ENCODE assay signal across 8 cellular contexts in the genomic region with DNA sequence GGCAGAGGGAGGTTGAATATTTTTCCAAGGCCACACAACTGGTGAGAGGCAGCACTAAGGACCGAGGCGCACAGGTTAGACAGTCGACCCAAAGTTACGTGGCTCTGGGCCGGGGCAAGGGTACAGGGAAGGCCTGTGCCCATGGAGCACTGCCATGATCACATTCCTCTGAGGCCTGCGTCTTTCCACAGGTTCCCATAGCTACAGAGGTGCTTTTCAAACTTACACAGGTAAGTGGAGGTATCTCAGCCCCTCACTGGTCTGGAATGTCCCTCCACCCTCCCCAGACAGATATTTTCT. TPM values are rescaled to one million over a fixed set of nuclear protein-coding genes. Genes with fewer than 3 reads are reported as not detected.
DNase-seq lines count a peak whose midpoint lies in the region; ATAC-seq and TF ChIP-seq lines count a peak whose summit lies in the region.

No MANE protein-coding gene starts in this region.

- peak overlapping the region; percentile 91 for H3K4me3 Mint-ChIP-seq in activated T-helper 2 cell treated with anti-CD3 and anti-CD28 coated beads, Interferon-gamma antibody, Interleukin-2, Interleukin-4, amounts not matched to agents 10 μg/mL and 5 μg/mL and 100 μg/mL, durations not matched to agents 14 hours and 24 hours and 36 hours (ENCODE audit: low read depth)

- CTCF ChIA-PET in HEK293 (lab: Yijun Ruan, JAX) = interaction anchor here (1.1 kb wide), 1 partner anchor 29 kb away, joined by 3 read pairs; no protein-coding TSS in a partner anchor

- ATAC-seq in HG03039 (IDR thresholded peaks at IDR 0.05; ENCODE audit: unreplicated experiment) (no peak), GM21619 (IDR thresholded peaks at IDR 0.05; ENCODE audit: unreplicated experiment) (no peak)

- H3K9me3 ChIP-seq in HEK293 (ENCODE audit: control insufficient read depth, insufficient read depth, low read depth, low read length) (no peaks in the 10 kb centered on the region; the same call in 1 of the 2 replicates), hepatocyte (ENCODE audit: low read depth) (peaks cover 21% of the 10 kb centered on the region)

- POLR2A ChIA-PET in HEK293 (lab: Yijun Ruan, JAX) = interaction anchor here (0.5 to 2.5 kb wide), 4 partner anchors 24 to 55 kb away, joined by 3 to 10 read pairs (median 6); a partner anchor contains a TSS

- peak overlapping the region; percentile 94 for H2AFZ ChIP-seq in hepatocyte

- no peak for DNase-seq in activated T-helper 2 cell treated with anti-CD3 and anti-CD28 coated beads, Interferon-gamma antibody, Interleukin-2, Interleukin-4, amounts not matched to agents 10 μg/mL and 5 μg/mL and 100 μg/mL, durations not matched to agents 14 hours and 24 hours and 36 hours (ENCODE audit: low spot score)
- DNase-seq in hepatocyte (ENCODE audit: low spot score) (no peak), dedifferentiated amniotic fluid mesenchymal stem cell (ENCODE audit: extremely low spot score) (no peak)
- DNase-seq in activated CD4-positive, CD25-positive, alpha-beta regulatory T cell treated with anti-CD3 and anti-CD28 coated beads, Interleukin-2, amount 50 U/mL, for 72 hours = no peak

- H3K36me3 Mint-ChIP-seq in activated T-helper 2 cell treated with anti-CD3 and anti-CD28 coated beads, Interferon-gamma antibody, Interleukin-2, Interleukin-4, amounts not matched to agents 10 μg/mL and 5 μg/mL and 100 μg/mL, durations not matched to agents 14 hours and 24 hours and 36 hours (ENCODE audit: low read depth) = peaks cover 53% of the 10 kb centered on the region

- no peaks in the 10 kb centered on the region for H3K9me2 ChIP-seq in hepatocyte (replicated peaks; ENCODE audit: insufficient read depth)

- H3K27ac Mint-ChIP-seq in activated T-helper 2 cell treated with anti-CD3 and anti-CD28 coated beads, Interferon-gamma antibody, Interleukin-2, Interleukin-4, amounts not matched to agents 10 μg/mL and 5 μg/mL and 100 μg/mL, durations not matched to agents 14 hours and 24 hours and 36 hours = no peak overlapping the region

- H3K4me1 Mint-ChIP-seq in activated T-helper 2 cell treated with anti-CD3 and anti-CD28 coated beads, Interferon-gamma antibody, Interleukin-2, Interleukin-4, amounts not matched to agents 10 μg/mL and 5 μg/mL and 100 μg/mL, durations not matched to agents 14 hours and 24 hours and 36 hours (ENCODE audit: low read depth) = peaks cover 16% of the 10 kb centered on the region

- H3K4me2 ChIP-seq in hepatocyte = peak overlapping the region; percentile 93

- TF ChIP-seq CTCF in HEK293 (tag by site-specific recombination; IDR thresholded peaks at IDR 0.05) = no peak
- TF ChIP-seq CTCF in hepatocyte (IDR thresholded peaks at IDR 0.05; ENCODE audit: poor library complexity) = no peak

- H3K9me3 Mint-ChIP-seq in activated T-helper 2 cell treated with anti-CD3 and anti-CD28 coated beads, Interferon-gamma antibody, Interleukin-2, Interleukin-4, amounts not matched to agents 10 μg/mL and 5 μg/mL and 100 μg/mL, durations not matched to agents 14 hours and 24 hours and 36 hours = peaks cover 52% of the 10 kb centered on the region

- 0 out of 2 replicates have a peak, but pooled peaks cover 2% of the 10 kb centered on the region for H3K4me1 ChIP-seq in HEK293 (ENCODE audit: control insufficient read depth, insufficient read depth, low read length)
- peaks cover 9% of the 10 kb centered on the region for H3K4me1 ChIP-seq in hepatocyte (ENCODE audit: insufficient read depth)

- H3K79me2 ChIP-seq in hepatocyte = peaks cover 49% of the 10 kb centered on the region

- H3K27me3 ChIP-seq in hepatocyte = no peaks in the 10 kb centered on the region

- H3K27me3 Mint-ChIP-seq in activated T-helper 2 cell treated with anti-CD3 and anti-CD28 coated beads, Interferon-gamma antibody, Interleukin-2, Interleukin-4, amounts not matched to agents 10 μg/mL and 5 μg/mL and 100 μg/mL, durations not matched to agents 14 hours and 24 hours and 36 hours (ENCODE audit: low read depth) = no peaks in the 10 kb centered on the region

- H3K27ac ChIP-seq in HEK293 (ENCODE audit: extremely low read depth, low read depth, low read length) = no peak overlapping the region; the same call in 1 of the 2 replicates
- peak overlapping the region; percentile 81 for H3K27ac ChIP-seq in hepatocyte
- H3K27ac ChIP-seq in skin epidermis = peak overlapping the region in 8 of 21 experiments; percentile 70 to 87 (median 79)

- intact Hi-C loops in activated T-helper 2 cell treated with anti-CD3 and anti-CD28 coated beads, Interferon-gamma antibody, Interleukin-2, Interleukin-4, amounts not matched to agents 10 μg/mL and 5 μg/mL and 100 μg/mL, durations not matched to agents 14 hours and 24 hours and 36 hours (cut with micrococcal nuclease) = loop anchor here (1.0 to 5.0 kb wide), 5 partner anchors 19 to 223 kb away; a partner anchor contains a TSS

- H3K4me3 ChIP-seq in HEK293 (ENCODE audit: low read depth, low read length) (peak overlapping the region; percentile 80), hepatocyte (peak overlapping the region; percentile 88), skin epidermis (peak overlapping the region; percentile 68 to 98 (median 91))

- H3K36me3 ChIP-seq in HEK293 (ENCODE audit: control insufficient read depth in 2 of 2, insufficient read depth in 1 of 2, low read length in 2 of 2) (peaks cover 33 to 41% of the 10 kb centered on the region in 2 experiments), hepatocyte (replicated peaks; ENCODE audit: insufficient read depth, low read depth) (peaks cover 16% of the 10 kb centered on the region)

- WGBS in hepatocyte (ENCODE audit: low lambda C conversion rate, missing lambda C conversion rate) = 56% methylated on average over 6 of the region's 6 CpGs

- H4K20me1 ChIP-seq in hepatocyte (ENCODE audit: insufficient read depth, poor library complexity, severe bottlenecking) = no peaks in the 10 kb centered on the region

TF ChIP-seq in HEK293, 187 proteins besides CTCF, POLR2A, EP300 and RAD21:
- TF ChIP-seq, protein P1, sequence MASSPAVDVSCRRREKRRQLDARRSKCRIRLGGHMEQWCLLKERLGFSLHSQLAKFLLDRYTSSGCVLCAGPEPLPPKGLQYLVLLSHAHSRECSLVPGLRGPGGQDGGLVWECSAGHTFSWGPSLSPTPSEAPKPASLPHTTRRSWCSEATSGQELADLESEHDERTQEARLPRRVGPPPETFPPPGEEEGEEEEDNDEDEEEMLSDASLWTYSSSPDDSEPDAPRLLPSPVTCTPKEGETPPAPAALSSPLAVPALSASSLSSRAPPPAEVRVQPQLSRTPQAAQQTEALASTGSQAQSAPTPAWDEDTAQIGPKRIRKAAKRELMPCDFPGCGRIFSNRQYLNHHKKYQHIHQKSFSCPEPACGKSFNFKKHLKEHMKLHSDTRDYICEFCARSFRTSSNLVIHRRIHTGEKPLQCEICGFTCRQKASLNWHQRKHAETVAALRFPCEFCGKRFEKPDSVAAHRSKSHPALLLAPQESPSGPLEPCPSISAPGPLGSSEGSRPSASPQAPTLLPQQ (tag by site-specific recombination; IDR thresholded peaks at IDR 0.05) = no peak
- TF ChIP-seq ZNF510 (tag by site-specific recombination; IDR thresholded peaks at IDR 0.05; ENCODE audit: insufficient replicate concordance) (no peak), KLF7 (tag by site-specific recombination; IDR thresholded peaks at IDR 0.05; ENCODE audit: borderline replicate concordance) (no peak), ZNF521 (tag by site-specific recombination; IDR thresholded peaks at IDR 0.05) (no peak), ZSCAN16 (tag by site-specific recombination; IDR thresholded peaks at IDR 0.05) (no peak), ZNF223 (tag by site-specific recombination; IDR thresholded peaks at IDR 0.05) (no peak), PRDM1 (tag by site-specific recombination; IDR thresholded peaks at IDR 0.05) (no peak), MEIS1 (CRISPR knock-in tag; IDR thresholded peaks at IDR 0.05; ENCODE audit: borderline replicate concordance) (no peak), ZBTB8A (tag by site-specific recombination; IDR thresholded peaks at IDR 0.05) (no peak), ZIC2 (tag by site-specific recombination; IDR thresholded peaks at IDR 0.05) (no peak), BCL11B (tag by site-specific recombination; IDR thresholded peaks at IDR 0.05; ENCODE audit: low read depth) (no peak), ZEB2 (tag by site-specific recombination; IDR thresholded peaks at IDR 0.05) (no peak), SP2 (tag by site-specific recombination; IDR thresholded peaks at IDR 0.05) (no peak)

RNA-seq across cellular contexts. Expression of a gene that starts 0.8 kb away (rescaled TPM):
- total RNA-seq in activated T-helper 2 cell treated with anti-CD3 and anti-CD28 coated beads, Interferon-gamma antibody, Interleukin-2, Interleukin-4, amounts not matched to agents 10 μg/mL and 5 μg/mL and 100 μg/mL, durations not matched to agents 14 hours and 24 hours and 36 hours = 9.6 and 10.6 TPM in 2 replicates
- total RNA-seq in hepatocyte = 9.5 and 17.2 TPM in 2 replicates
- 11.9 and 12.2 TPM in 2 replicates for polyA plus RNA-seq in hepatocyte

RNA-seq across cellular contexts. Expression of a gene that starts 19.7 kb away (rescaled TPM):
- total RNA-seq in activated T-helper 2 cell treated with anti-CD3 and anti-CD28 coated beads, Interferon-gamma antibody, Interleukin-2, Interleukin-4, amounts not matched to agents 10 μg/mL and 5 μg/mL and 100 μg/mL, durations not matched to agents 14 hours and 24 hours and 36 hours = 7.9 and 8.5 TPM in 2 replicates
- total RNA-seq in hepatocyte = 11.7 and 24.3 TPM in 2 replicates
- 9.7 and 10.7 TPM in 2 replicates for polyA plus RNA-seq in hepatocyte

RNA-seq across cellular contexts. Expression of a gene that starts 34.1 kb away (rescaled TPM):
- 4.1 and 5.2 TPM in 2 replicates for total RNA-seq in activated T-helper 2 cell treated with anti-CD3 and anti-CD28 coated beads, Interferon-gamma antibody, Interleukin-2, Interleukin-4, amounts not matched to agents 10 μg/mL and 5 μg/mL and 100 μg/mL, durations not matched to agents 14 hours and 24 hours and 36 hours
- total RNA-seq in hepatocyte = 1.3 and 1.8 TPM in 2 replicates
- 1.3 and 2.8 TPM in 2 replicates for polyA plus RNA-seq in hepatocyte

RNA-seq across cellular contexts. Expression of a gene that starts 35.0 kb away (rescaled TPM):
- total RNA-seq in activated T-helper 2 cell treated with anti-CD3 and anti-CD28 coated beads, Interferon-gamma antibody, Interleukin-2, Interleukin-4, amounts not matched to agents 10 μg/mL and 5 μg/mL and 100 μg/mL, durations not matched to agents 14 hours and 24 hours and 36 hours = not detected in 2 replicates
- 0.12 TPM in 1 of 2 replicates, not detected in the other for total RNA-seq in hepatocyte
- not detected in 2 replicates for polyA plus RNA-seq in hepatocyte

RNA-seq across cellular contexts. Expression of a gene that starts 48.0 kb away (rescaled TPM):
- total RNA-seq in activated T-helper 2 cell treated with anti-CD3 and anti-CD28 coated beads, Interferon-gamma antibody, Interleukin-2, Interleukin-4, amounts not matched to agents 10 μg/mL and 5 μg/mL and 100 μg/mL, durations not matched to agents 14 hours and 24 hours and 36 hours = 9.7 and 10.6 TPM in 2 replicates
- total RNA-seq in hepatocyte = 11.6 and 13.2 TPM in 2 replicates
- polyA plus RNA-seq in hepatocyte = 2.0 and 2.2 TPM in 2 replicates
